In the genomic region with DNA sequence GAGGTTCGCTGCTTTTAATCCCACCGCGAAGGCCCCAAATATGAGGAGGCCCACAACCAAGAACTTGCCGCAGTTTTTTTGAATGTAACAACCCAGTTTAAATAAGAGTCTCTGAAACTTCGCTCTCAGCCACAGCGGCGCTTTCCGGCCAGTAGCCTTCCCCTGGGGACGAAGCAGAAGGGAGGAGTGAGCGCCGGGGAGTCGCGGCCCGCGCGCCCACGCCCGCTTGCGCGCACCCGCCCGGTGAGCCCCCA, we compare ENCODE assay signal across 8 cellular contexts. TPM values are rescaled to one million over a fixed set of nuclear protein-coding genes. Genes with fewer than 3 reads are reported as not detected.
DNase-seq lines count a peak whose midpoint lies in the region; ATAC-seq and TF ChIP-seq lines count a peak whose summit lies in the region.

No MANE protein-coding gene starts in this region.

- no peak overlapping the region for H3K27ac Mint-ChIP-seq in activated naive CD4-positive, alpha-beta T cell treated with anti-CD3 and anti-CD28 coated beads for 36 hours
- peak overlapping the region; percentile 85 for H3K27ac Mint-ChIP-seq in activated B cell treated with CpG ODN at 0.5 μM for 24 hours

- ATAC-seq in HG03439 (IDR thresholded peaks at IDR 0.05; ENCODE audit: unreplicated experiment) (peak; percentile 6), activated B cell treated with CpG ODN at 0.5 μM for 24 hours (ENCODE audit: low read depth) (peak; percentile 30)

- WGBS in ovary, 3 donors, result 0 to 1% (median 0%) methylated on average over 22 of the region's 22 CpGs

- H3K9me3 Mint-ChIP-seq in activated naive CD4-positive, alpha-beta T cell treated with anti-CD3 and anti-CD28 coated beads for 36 hours, result no peaks in the 10 kb centered on the region
- H3K9me3 Mint-ChIP-seq in activated B cell treated with CpG ODN at 0.5 μM for 24 hours, result no peaks in the 10 kb centered on the region

- no peak for TF ChIP-seq EP300 in ovary (IDR thresholded peaks at IDR 0.05)

- H3K36me3 ChIP-seq in ovary, result no peaks in the 10 kb centered on the region

- peak overlapping the region; percentile 82 to 86 for H3K27ac ChIP-seq in ovary

- POLR2A ChIA-PET in activated B cell treated with CpG ODN at 0.5 μM for 24 hours (lab: Charles Lee), result interaction anchor here (1.0 to 1.5 kb wide), 3 partner anchors 10 to 44 kb away, joined by 4 to 7 read pairs (median 5); a partner anchor contains a TSS

- intact Hi-C loops in activated naive CD4-positive, alpha-beta T cell treated with anti-CD3 and anti-CD28 coated beads for 36 hours (cut with micrococcal nuclease), result loop anchor here (2.0 to 5.0 kb wide), 3 partner anchors 121 to 711 kb away; a partner anchor contains a TSS
- intact Hi-C loops in activated B cell treated with CpG ODN at 0.5 μM for 24 hours (cut with micrococcal nuclease), result loop anchor here (1.0 to 10.0 kb wide), 4 partner anchors 44 to 1058 kb away; a partner anchor contains a TSS
- intact Hi-C loops in ovary (cut with DNase I), result loop anchor here in 2 of 4 donors (10.0 kb wide), 2 partner anchors 368 to 708 kb away; a partner anchor contains a TSS

- CTCF ChIA-PET in activated naive CD4-positive, alpha-beta T cell treated with anti-CD3 and anti-CD28 coated beads for 36 hours (lab: Charles Lee), result no interaction called here
- CTCF ChIA-PET in activated B cell treated with CpG ODN at 0.5 μM for 24 hours (lab: Charles Lee), result no interaction called here

- no peaks in the 10 kb centered on the region for H3K9me3 ChIP-seq in ovary

- H3K27me3 Mint-ChIP-seq in activated naive CD4-positive, alpha-beta T cell treated with anti-CD3 and anti-CD28 coated beads for 36 hours (ENCODE audit: low read depth), result peaks cover 2% of the 10 kb centered on the region
- H3K27me3 Mint-ChIP-seq in activated B cell treated with CpG ODN at 0.5 μM for 24 hours, result peaks cover 44% of the 10 kb centered on the region

- H3K36me3 Mint-ChIP-seq in activated naive CD4-positive, alpha-beta T cell treated with anti-CD3 and anti-CD28 coated beads for 36 hours (ENCODE audit: low read depth), result no peaks in the 10 kb centered on the region
- peaks cover 4% of the 10 kb centered on the region for H3K36me3 Mint-ChIP-seq in activated B cell treated with CpG ODN at 0.5 μM for 24 hours (ENCODE audit: low read depth)

- no peaks in the 10 kb centered on the region for H3K27me3 ChIP-seq in ovary

- H3K4me1 Mint-ChIP-seq in activated naive CD4-positive, alpha-beta T cell treated with anti-CD3 and anti-CD28 coated beads for 36 hours (ENCODE audit: low read depth), result peaks cover 22% of the 10 kb centered on the region
- peaks cover 58% of the 10 kb centered on the region for H3K4me1 Mint-ChIP-seq in activated B cell treated with CpG ODN at 0.5 μM for 24 hours

- TF ChIP-seq CTCF in activated B cell treated with CpG ODN at 0.5 μM for 24 hours (IDR thresholded peaks at IDR 0.05) (no peak), foreskin fibroblast (IDR thresholded peaks at IDR 0.05; ENCODE audit: low read depth, low read length) (no peak), ovary (IDR thresholded peaks at IDR 0.05) (no peak)

- peak overlapping the region; percentile 81 for H3K4me3 Mint-ChIP-seq in activated naive CD4-positive, alpha-beta T cell treated with anti-CD3 and anti-CD28 coated beads for 36 hours
- H3K4me3 Mint-ChIP-seq in activated B cell treated with CpG ODN at 0.5 μM for 24 hours, result peak overlapping the region; percentile 86

- H3K4me3 ChIP-seq in foreskin fibroblast (ENCODE audit: low read depth in 1 of 2, low read length in 2 of 2) (peak overlapping the region; percentile 78 to 86), ovary (peak overlapping the region; percentile 72)

- TF ChIP-seq POLR2A in ovary (IDR thresholded peaks at IDR 0.05), result no peak

- peak; percentile 28 for DNase-seq in activated naive CD4-positive, alpha-beta T cell treated with anti-CD3 and anti-CD28 coated beads for 36 hours
- no peak for DNase-seq in activated naive CD4-positive, alpha-beta T cell treated with anti-CD3 and anti-CD28 coated beads, Interleukin-2, amount 50 U/mL, for 16 hours
- DNase-seq in activated B cell treated with CpG ODN at 0.5 μM for 24 hours (no peak), foreskin fibroblast (peak; percentile 51 to 78), ovary (peak in 4 of 5 donors; percentile 36 to 69 (median 51)), GOT3 (lab: John Stamatoyannopoulos, UW) (no peak)
- DNase-seq in stimulated activated CD4-positive, alpha-beta T cell treated with anti-CD3 and anti-CD28 coated beads, Interleukin-2, amount 100 ng/mL, for 48 hours, result no peak

- peaks cover 7% of the 10 kb centered on the region for H3K4me1 ChIP-seq in ovary (ENCODE audit: insufficient read depth)

RNA-seq across cellular contexts. Expression of a gene that starts 10.4 kb away (rescaled TPM):
- total RNA-seq in activated naive CD4-positive, alpha-beta T cell treated with anti-CD3 and anti-CD28 coated beads for 36 hours, result 1 to 10 TPM; 3.4 to 4.0 TPM
- 5.9 and 8.6 TPM in 2 replicates for total RNA-seq in activated B cell treated with CpG ODN at 0.5 μM for 24 hours
- total RNA-seq in ovary, result 10 to 100 TPM in 5 of 7 donors, 1 to 10 TPM in 2; 6.4 to 24.3 (median 12.2) TPM
- polyA plus RNA-seq in ovary, result 10 to 100 TPM; 13.6 to 17.5 TPM

Comparison
In these comparisons a context has a peak if more than half of its experiments do, and no peak if none do; other contexts are left out.
1. DNase-seq: peak in activated naive CD4-positive, alpha-beta T cell treated with anti-CD3 and anti-CD28 coated beads for 36 hours (single experiment), foreskin fibroblast (2 of 2) and ovary (4 of 5); none in activated naive CD4-positive, alpha-beta T cell treated with anti-CD3 and anti-CD28 coated beads, Interleukin-2, amount 50 U/mL, for 16 hours (single experiment), activated B cell treated with CpG ODN at 0.5 μM for 24 hours (single experiment), GOT3 (single experiment) and stimulated activated CD4-positive, alpha-beta T cell treated with anti-CD3 and anti-CD28 coated beads, Interleukin-2, amount 100 ng/mL, for 48 hours (0 of 2).